ENCODE assay signal across 8 cellular contexts in genomic region chr12:120367252-120367923, GRCh38. TPM values are rescaled to one million over a fixed set of nuclear protein-coding genes. Genes with fewer than 3 reads are reported as not detected.
DNase-seq lines count a peak whose midpoint lies in the region; ATAC-seq and TF ChIP-seq lines count a peak whose summit lies in the region.

No MANE protein-coding gene starts in this region.

- peak overlapping the region; percentile 99 for H3K4me2 ChIP-seq in GM23338

- peaks cover 47% of the 10 kb centered on the region for H3K27me3 ChIP-seq in GM23338 (ENCODE audit: insufficient read depth)
- no peaks in the 10 kb centered on the region for H3K27me3 ChIP-seq in vagina

- H3K9me3 Mint-ChIP-seq in GM23338, result no peaks in the 10 kb centered on the region; the same call in 2 of the 3 replicates
- H3K9me3 Mint-ChIP-seq in activated T-helper 2 cell treated with anti-CD3 and anti-CD28 coated beads, Interferon-gamma antibody, Interleukin-2, Interleukin-4, amounts not matched to agents 10 μg/mL and 5 μg/mL and 100 μg/mL, durations not matched to agents 14 hours and 24 hours and 36 hours, result no peaks in the 10 kb centered on the region

- peaks cover 48% of the 10 kb centered on the region for H3K36me3 Mint-ChIP-seq in GM23338 (ENCODE audit: low read depth)
- peaks cover 4% of the 10 kb centered on the region for H3K36me3 Mint-ChIP-seq in activated T-helper 2 cell treated with anti-CD3 and anti-CD28 coated beads, Interferon-gamma antibody, Interleukin-2, Interleukin-4, amounts not matched to agents 10 μg/mL and 5 μg/mL and 100 μg/mL, durations not matched to agents 14 hours and 24 hours and 36 hours (ENCODE audit: low read depth)

- no peaks in the 10 kb centered on the region for H3K9me3 ChIP-seq in vagina

- H3K79me2 ChIP-seq in GM23338 (replicated peaks; ENCODE audit: insufficient read depth), result 0 out of 2 replicates have a peak, but pooled peaks cover 7% of the 10 kb centered on the region

- H3K9me2 ChIP-seq in GM23338 (ENCODE audit: insufficient read depth), result no peaks in the 10 kb centered on the region

- H3K4me3 ChIP-seq in AG04449 (ENCODE audit: low read depth, low read length) (no peak overlapping the region), GM23338 (peak overlapping the region; percentile 79), vagina (peak overlapping the region; percentile 54 to 66)

- DNase-seq in AG04449 (ENCODE audit: low read depth, low spot score), result no peak
- peak; percentile 85 for DNase-seq in GM23338 (ENCODE audit: low spot score)
- no peak for DNase-seq in activated T-helper 2 cell treated with anti-CD3 and anti-CD28 coated beads, Interferon-gamma antibody, Interleukin-2, Interleukin-4, amounts not matched to agents 10 μg/mL and 5 μg/mL and 100 μg/mL, durations not matched to agents 14 hours and 24 hours and 36 hours (ENCODE audit: low spot score)
- peak; percentile 50 for DNase-seq in iPS-NIHi11 (ENCODE audit: low spot score)
- DNase-seq in vagina (ENCODE audit: extremely low spot score in 2 of 2), result no peak
- DNase-seq in left lobe of liver (ENCODE audit: low spot score), result no peak

- H3F3A ChIP-seq in GM23338 (replicated peaks; ENCODE audit: low read depth), result peaks cover 28% of the 10 kb centered on the region

- TF ChIP-seq CTCF in AG04449 (IDR thresholded peaks at IDR 0.05; ENCODE audit: insufficient read depth, low read length, missing control alignments) (peak; percentile 19), GM23338 (conservative IDR thresholded peaks at IDR 0.05; ENCODE audit: low read depth in 2 of 2) (peak; percentile 80 to 90), vagina (IDR thresholded peaks at IDR 0.05) (no peak)

- peaks cover 9% of the 10 kb centered on the region; the same call in 1 of the 2 replicates for H4K20me1 ChIP-seq in GM23338 (replicated peaks; ENCODE audit: insufficient read depth)

- peaks cover 72% of the 10 kb centered on the region for H3K4me1 Mint-ChIP-seq in GM23338
- H3K4me1 Mint-ChIP-seq in activated T-helper 2 cell treated with anti-CD3 and anti-CD28 coated beads, Interferon-gamma antibody, Interleukin-2, Interleukin-4, amounts not matched to agents 10 μg/mL and 5 μg/mL and 100 μg/mL, durations not matched to agents 14 hours and 24 hours and 36 hours (ENCODE audit: low read depth), result peaks cover 11% of the 10 kb centered on the region

- CTCF ChIA-PET in AG04449 (lab: Yijun Ruan, JAX), result interaction anchor here (0.8 to 5.2 kb wide), 6 partner anchors 9 to 73 kb away, joined by 3 to 30 read pairs (median 8); no protein-coding TSS in a partner anchor

- H2AFZ ChIP-seq in GM23338, result no peak overlapping the region

- H3K36me3 ChIP-seq in GM23338 (ENCODE audit: insufficient read depth) (no peaks in the 10 kb centered on the region), vagina (no peaks in the 10 kb centered on the region)

- POLR2A ChIA-PET in AG04449 (lab: Yijun Ruan, JAX), result interaction anchor here (0.6 to 0.8 kb wide), 3 partner anchors 16 to 939 kb away, joined by 3 to 8 read pairs (median 3); no protein-coding TSS in a partner anchor

- intact Hi-C loops in activated T-helper 2 cell treated with anti-CD3 and anti-CD28 coated beads, Interferon-gamma antibody, Interleukin-2, Interleukin-4, amounts not matched to agents 10 μg/mL and 5 μg/mL and 100 μg/mL, durations not matched to agents 14 hours and 24 hours and 36 hours (cut with micrococcal nuclease), result no loop called here
- intact Hi-C loops in vagina (cut with DNase I), result no loop called here

- H3K27ac ChIP-seq in GM23338 (ENCODE audit: low read depth), result no peak overlapping the region
- H3K27ac ChIP-seq in vagina, result no peak overlapping the region

- H3K4me3 Mint-ChIP-seq in GM23338, result peak overlapping the region; percentile 88
- H3K4me3 Mint-ChIP-seq in activated T-helper 2 cell treated with anti-CD3 and anti-CD28 coated beads, Interferon-gamma antibody, Interleukin-2, Interleukin-4, amounts not matched to agents 10 μg/mL and 5 μg/mL and 100 μg/mL, durations not matched to agents 14 hours and 24 hours and 36 hours (ENCODE audit: low read depth), result peak overlapping the region; percentile 64

- TF ChIP-seq POLR2A in vagina (IDR thresholded peaks at IDR 0.05), result no peak

- peaks cover 36% of the 10 kb centered on the region for H3K27me3 Mint-ChIP-seq in GM23338 (ENCODE audit: insufficient read depth, low read depth, poor library complexity)
- peaks cover 76% of the 10 kb centered on the region for H3K27me3 Mint-ChIP-seq in activated T-helper 2 cell treated with anti-CD3 and anti-CD28 coated beads, Interferon-gamma antibody, Interleukin-2, Interleukin-4, amounts not matched to agents 10 μg/mL and 5 μg/mL and 100 μg/mL, durations not matched to agents 14 hours and 24 hours and 36 hours (ENCODE audit: low read depth)

- ATAC-seq in GM23338 (peak; percentile 20), GM18511 (IDR thresholded peaks at IDR 0.05; ENCODE audit: unreplicated experiment) (no peak), left lobe of liver (no peak), HG02678 (IDR thresholded peaks at IDR 0.05; ENCODE audit: unreplicated experiment) (no peak)

- peak overlapping the region; percentile 63; the same call in 1 of the 2 replicates for H3K27ac Mint-ChIP-seq in GM23338
- H3K27ac Mint-ChIP-seq in activated T-helper 2 cell treated with anti-CD3 and anti-CD28 coated beads, Interferon-gamma antibody, Interleukin-2, Interleukin-4, amounts not matched to agents 10 μg/mL and 5 μg/mL and 100 μg/mL, durations not matched to agents 14 hours and 24 hours and 36 hours, result no peak overlapping the region

- H3K4me1 ChIP-seq in GM23338 (ENCODE audit: insufficient read depth), result peaks cover 46% of the 10 kb centered on the region
- peaks cover 19% of the 10 kb centered on the region for H3K4me1 ChIP-seq in vagina

TF ChIP-seq in GM23338, 12 proteins besides CTCF, POLR2A, EP300 and RAD21:
- TF ChIP-seq ETS1 (IDR thresholded peaks at IDR 0.05) (no peak), STAT1 (IDR thresholded peaks at IDR 0.05; ENCODE audit: unreplicated experiment) (no peak), NANOG (IDR thresholded peaks at IDR 0.05; ENCODE audit: borderline replicate concordance) (no peak), JUNB (IDR thresholded peaks at IDR 0.05; ENCODE audit: unreplicated experiment) (no peak), POLR2AphosphoS5 (IDR thresholded peaks at IDR 0.05; ENCODE audit: low read depth) (no peak), CREB1 (CRISPR knock-in tag; IDR thresholded peaks at IDR 0.05; ENCODE audit: low read depth) (no peak), ZNF331 (CRISPR knock-in tag; IDR thresholded peaks at IDR 0.05; ENCODE audit: low read depth) (no peak), EZH2 (IDR thresholded peaks at IDR 0.05; ENCODE audit: low read depth, unreplicated experiment) (no peak)
- TF ChIP-seq, protein P1, sequence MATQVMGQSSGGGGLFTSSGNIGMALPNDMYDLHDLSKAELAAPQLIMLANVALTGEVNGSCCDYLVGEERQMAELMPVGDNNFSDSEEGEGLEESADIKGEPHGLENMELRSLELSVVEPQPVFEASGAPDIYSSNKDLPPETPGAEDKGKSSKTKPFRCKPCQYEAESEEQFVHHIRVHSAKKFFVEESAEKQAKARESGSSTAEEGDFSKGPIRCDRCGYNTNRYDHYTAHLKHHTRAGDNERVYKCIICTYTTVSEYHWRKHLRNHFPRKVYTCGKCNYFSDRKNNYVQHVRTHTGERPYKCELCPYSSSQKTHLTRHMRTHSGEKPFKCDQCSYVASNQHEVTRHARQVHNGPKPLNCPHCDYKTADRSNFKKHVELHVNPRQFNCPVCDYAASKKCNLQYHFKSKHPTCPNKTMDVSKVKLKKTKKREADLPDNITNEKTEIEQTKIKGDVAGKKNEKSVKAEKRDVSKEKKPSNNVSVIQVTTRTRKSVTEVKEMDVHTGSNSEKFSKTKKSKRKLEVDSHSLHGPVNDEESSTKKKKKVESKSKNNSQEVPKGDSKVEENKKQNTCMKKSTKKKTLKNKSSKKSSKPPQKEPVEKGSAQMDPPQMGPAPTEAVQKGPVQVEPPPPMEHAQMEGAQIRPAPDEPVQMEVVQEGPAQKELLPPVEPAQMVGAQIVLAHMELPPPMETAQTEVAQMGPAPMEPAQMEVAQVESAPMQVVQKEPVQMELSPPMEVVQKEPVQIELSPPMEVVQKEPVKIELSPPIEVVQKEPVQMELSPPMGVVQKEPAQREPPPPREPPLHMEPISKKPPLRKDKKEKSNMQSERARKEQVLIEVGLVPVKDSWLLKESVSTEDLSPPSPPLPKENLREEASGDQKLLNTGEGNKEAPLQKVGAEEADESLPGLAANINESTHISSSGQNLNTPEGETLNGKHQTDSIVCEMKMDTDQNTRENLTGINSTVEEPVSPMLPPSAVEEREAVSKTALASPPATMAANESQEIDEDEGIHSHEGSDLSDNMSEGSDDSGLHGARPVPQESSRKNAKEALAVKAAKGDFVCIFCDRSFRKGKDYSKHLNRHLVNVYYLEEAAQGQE (IDR thresholded peaks at IDR 0.05; ENCODE audit: unreplicated experiment), result no peak

RNA-seq across cellular contexts. Expression of gene MSI1, which starts 1.6 kb away (rescaled TPM):
- 8.1 and 12.8 TPM in 2 replicates for total RNA-seq in GM23338 (2014; rRNA removed; shearing (Covaris generic))
- polyA plus RNA-seq in GM23338 (2016; fragmentation: Nextera tagmentation; extraction: Ambion mirVana), result 16.9 and 19.2 TPM in 2 replicates
- total RNA-seq in activated T-helper 2 cell treated with anti-CD3 and anti-CD28 coated beads, Interferon-gamma antibody, Interleukin-2, Interleukin-4, amounts not matched to agents 10 μg/mL and 5 μg/mL and 100 μg/mL, durations not matched to agents 14 hours and 24 hours and 36 hours, result 1.4 and 3.5 TPM in 2 replicates
- total RNA-seq in vagina (3.7 TPM), left lobe of liver (not detected)

RNA-seq across cellular contexts. Expression of gene PLA2G1B, which starts 39.8 kb away (rescaled TPM):
- total RNA-seq in GM23338 (2014; rRNA removed; shearing (Covaris generic)), result not detected in 2 replicates
- polyA plus RNA-seq in GM23338 (2016; fragmentation: Nextera tagmentation; extraction: Ambion mirVana), result not detected in 2 replicates
- not detected in 2 replicates for total RNA-seq in activated T-helper 2 cell treated with anti-CD3 and anti-CD28 coated beads, Interferon-gamma antibody, Interleukin-2, Interleukin-4, amounts not matched to agents 10 μg/mL and 5 μg/mL and 100 μg/mL, durations not matched to agents 14 hours and 24 hours and 36 hours
- total RNA-seq in vagina, result not detected
- 3.0 TPM for total RNA-seq in left lobe of liver

Comparison
In these comparisons a context has a peak if more than half of its experiments do, and no peak if none do; other contexts are left out.
1. DNase-seq: peak in GM23338 (single experiment) and iPS-NIHi11 (single experiment); none in AG04449 (single experiment), activated T-helper 2 cell treated with anti-CD3 and anti-CD28 coated beads, Interferon-gamma antibody, Interleukin-2, Interleukin-4, amounts not matched to agents 10 μg/mL and 5 μg/mL and 100 μg/mL, durations not matched to agents 14 hours and 24 hours and 36 hours (single experiment), vagina (0 of 2) and left lobe of liver (single experiment).
2. CTCF ChIP-seq: peak in AG04449 (single experiment) and GM23338 (2 of 2); none in vagina (0 of 3).